16 cellular contexts compared by ENCODE assay signal in genomic region chr2:9895669-9896068, GRCh38. TPM values are rescaled to one million over a fixed set of nuclear protein-coding genes. Genes with fewer than 3 reads are reported as not detected.
DNase-seq lines count a peak whose midpoint lies in the region; ATAC-seq and TF ChIP-seq lines count a peak whose summit lies in the region.
"Had no signal": no experiment of that assay in that cellular context is flagged by ENCODE, and none has a peak within 500 bp of the region (broad histone marks: within the 10 kb centered on the region; RNA-seq: fewer than 3 reads in every experiment).

No MANE protein-coding gene starts in this region.

- H3F3A ChIP-seq in Loucy (ENCODE audit: low read depth): no peaks in the 10 kb centered on the region
- peaks cover 4% of the 10 kb centered on the region for H3F3A ChIP-seq in smooth muscle cell (ENCODE audit: low read depth)

- no peaks in the 10 kb centered on the region for H3K27me3 ChIP-seq in Loucy (ENCODE audit: insufficient read depth, low read length, poor library complexity, severe bottlenecking)
- no peaks in the 10 kb centered on the region for H3K27me3 ChIP-seq in ectodermal cell (ENCODE audit: control insufficient read depth, insufficient read depth, low read length, poor library complexity, severe bottlenecking)
- H3K27me3 ChIP-seq in right lobe of liver: no peaks in the 10 kb centered on the region
- H3K27me3 ChIP-seq in smooth muscle cell (ENCODE audit: low read depth): no peaks in the 10 kb centered on the region
- no peaks in the 10 kb centered on the region for H3K27me3 ChIP-seq in testis
- H3K27me3 ChIP-seq: upper lobe of left lung had no signal

- H3K4me1 ChIP-seq in Loucy (ENCODE audit: insufficient read depth, low read length, poor library complexity, severe bottlenecking): peaks cover 10% of the 10 kb centered on the region
- H3K4me1 ChIP-seq in ectodermal cell (ENCODE audit: control insufficient read depth, insufficient read depth, low read length): peaks cover 28% of the 10 kb centered on the region
- H3K4me1 ChIP-seq in right lobe of liver: peaks cover 0 to 5% (median 0%) of the 10 kb centered on the region in 4 donors
- H3K4me1 ChIP-seq in smooth muscle cell (ENCODE audit: low read depth): peaks cover 40% of the 10 kb centered on the region
- H3K4me1 ChIP-seq in testis: peaks cover 22% of the 10 kb centered on the region

- 84 to 87% methylated on average over 3 of the region's 3 CpGs for WGBS in ectodermal cell, 2 experiments
- 18% methylated on average over 3 of the region's 3 CpGs for WGBS in right lobe of liver (ENCODE audit: insufficient coverage, low coverage, low lambda C conversion rate, missing lambda C conversion rate)
- 81% methylated on average over 3 of the region's 3 CpGs for WGBS in smooth muscle cell (ENCODE audit: low lambda C conversion rate)
- WGBS in testis, 2 donors: 75 to 77% methylated on average over 3 of the region's 3 CpGs

- TF ChIP-seq POLR2A in right lobe of liver (IDR thresholded peaks at IDR 0.05) (no peak), testis (IDR thresholded peaks at IDR 0.05) (no peak)

- H3K27ac ChIP-seq in ectodermal cell (ENCODE audit: insufficient read depth, low read depth, low read length, poor library complexity, severe bottlenecking): peak overlapping the region; percentile 84
- peak overlapping the region in 1 of 3 donors; percentile 53 for H3K27ac ChIP-seq in right lobe of liver
- peak overlapping the region; percentile 73 for H3K27ac ChIP-seq in smooth muscle cell (ENCODE audit: low read depth)
- no peak overlapping the region for H3K27ac ChIP-seq in testis

- intact Hi-C loops in right lobe of liver (cut with DNase I) (no loop called here), testis (cut with DNase I; ENCODE audit: low total_unique reads) (no loop called here)

- no peak for TF ChIP-seq CTCF in Loucy (conservative IDR thresholded peaks at IDR 0.05; ENCODE audit: low read length)
- TF ChIP-seq CTCF in right lobe of liver (IDR thresholded peaks at IDR 0.05): no peak
- no peak for TF ChIP-seq CTCF in smooth muscle cell (IDR thresholded peaks at IDR 0.05; ENCODE audit: borderline replicate concordance, insufficient read depth, poor library complexity, severe bottlenecking)
- no peak for TF ChIP-seq CTCF in testis (IDR thresholded peaks at IDR 0.05)

- H3K9me3 ChIP-seq in Loucy (ENCODE audit: insufficient read depth, low read depth, low read length): no peaks in the 10 kb centered on the region
- H3K9me3 ChIP-seq in ectodermal cell (ENCODE audit: control insufficient read depth, low read length): no peaks in the 10 kb centered on the region
- H3K9me3 ChIP-seq in right lobe of liver: no peaks in the 10 kb centered on the region
- H3K9me3 ChIP-seq in smooth muscle cell (replicated peaks; ENCODE audit: low read depth): no peaks in the 10 kb centered on the region
- H3K9me3 ChIP-seq in testis: no peaks in the 10 kb centered on the region
- H3K9me3 ChIP-seq: HAP-1, upper lobe of left lung had no signal

- H3K9ac ChIP-seq in Loucy (ENCODE audit: low read depth, low read length, poor library complexity, severe bottlenecking) (no peak overlapping the region), smooth muscle cell (ENCODE audit: low read depth) (no peak overlapping the region)

- H3K4me3 ChIP-seq in Loucy (ENCODE audit: low read length, poor library complexity, severe bottlenecking) (no peak overlapping the region), ectodermal cell (ENCODE audit: insufficient read depth, low read depth, low read length) (no peak overlapping the region), right lobe of liver (no peak overlapping the region), smooth muscle cell (no peak overlapping the region), testis (no peak overlapping the region)
- H3K4me3 ChIP-seq: HAP-1, upper lobe of left lung had no signal

- DNase-seq in right lobe of liver (no peak), smooth muscle cell (lab: John Stamatoyannopoulos, UW; ENCODE audit: unreplicated experiment) (no peak), testis (no peak), GOT3 (lab: John Stamatoyannopoulos, UW) (no peak)
- DNase-seq: activated CD8-positive, alpha-beta T cell treated with anti-CD3 and anti-CD28 coated beads for 36 hours; DMS79 treated with DMSO at 0.1 percent for 48 hours; erythroblast; NCI-H146; NCI-H510A treated with DMSO at 0.1 percent for 48 hours; stimulated activated CD4-positive, alpha-beta T cell treated with anti-CD3 and anti-CD28 coated beads, Interleukin-4, amount 100 ng/mL, for 4 hours; upper lobe of left lung had no signal

- H3K9me2 ChIP-seq in Loucy (replicated peaks; ENCODE audit: low read depth, low read length): no peaks in the 10 kb centered on the region

- no peaks in the 10 kb centered on the region for H4K20me1 ChIP-seq in Loucy (ENCODE audit: insufficient read depth, low read length, poor library complexity, severe bottlenecking)
- no peaks in the 10 kb centered on the region for H4K20me1 ChIP-seq in smooth muscle cell (ENCODE audit: low read depth)

- H2AFZ ChIP-seq in Loucy (ENCODE audit: low read length): no peak overlapping the region
- H2AFZ ChIP-seq in smooth muscle cell (ENCODE audit: low read depth): no peak overlapping the region

- H3K4me2 ChIP-seq in Loucy (ENCODE audit: low read depth, low read length, poor library complexity, severe bottlenecking): peak overlapping the region; percentile 29
- H3K4me2 ChIP-seq in smooth muscle cell: peak overlapping the region; percentile 65

- peaks cover 4% of the 10 kb centered on the region; the same call in 1 of the 2 replicates for H3K36me3 ChIP-seq in Loucy (ENCODE audit: insufficient read depth, low read length)
- peaks cover 4% of the 10 kb centered on the region for H3K36me3 ChIP-seq in ectodermal cell (ENCODE audit: control insufficient read depth, insufficient read depth, low read length)
- H3K36me3 ChIP-seq in right lobe of liver: no peaks in the 10 kb centered on the region
- no peaks in the 10 kb centered on the region for H3K36me3 ChIP-seq in smooth muscle cell (ENCODE audit: low read depth)
- H3K36me3 ChIP-seq in testis (ENCODE audit: low read depth, missing control alignments): no peaks in the 10 kb centered on the region
- H3K36me3 ChIP-seq: HAP-1 had no signal

- peak; percentile 76 to 96 (median 90) for ATAC-seq in right lobe of liver
- ATAC-seq in GM18520 (IDR thresholded peaks at IDR 0.05; ENCODE audit: unreplicated experiment): no peak
- ATAC-seq in GM19035 (IDR thresholded peaks at IDR 0.05; ENCODE audit: unreplicated experiment): no peak
- ATAC-seq: activated CD8-positive, alpha-beta T cell treated with anti-CD3 and anti-CD28 coated beads for 36 hours had no signal

- H3K79me2 ChIP-seq in Loucy (ENCODE audit: insufficient read depth, low read length): no peaks in the 10 kb centered on the region
- H3K79me2 ChIP-seq in smooth muscle cell (ENCODE audit: low read depth): no peaks in the 10 kb centered on the region

RNA-seq across cellular contexts. Expression of gene TAF1B, which starts 52.4 kb away (rescaled TPM):
- 34.0 TPM for polyA plus RNA-seq in ectodermal cell (2013, experiment 1 of 4)
- 38.9 TPM for polyA plus RNA-seq in ectodermal cell (2013, experiment 2 of 4)
- polyA plus RNA-seq in ectodermal cell (2013, experiment 3 of 4): 33.2 TPM
- polyA plus RNA-seq in ectodermal cell (2013, experiment 4 of 4): 36.1 TPM
- total RNA-seq in right lobe of liver (1 to 10 TPM; 4.8 to 8.1 (median 6.6) TPM), smooth muscle cell (11.2 and 41.9 TPM in 2 replicates), testis (10 to 100 TPM; 22.0 TPM)
- polyA plus RNA-seq in smooth muscle cell (4.5 and 8.5 TPM in 2 replicates), testis (ENCODE audit: insufficient read depth, low read depth, low replicate concordance) (13.3 TPM)

RNA-seq across cellular contexts. Expression of gene GRHL1, which starts 55.8 kb away (rescaled TPM):
- 5.3 TPM for polyA plus RNA-seq in ectodermal cell (2013, experiment 1 of 4)
- 6.2 TPM for polyA plus RNA-seq in ectodermal cell (2013, experiment 2 of 4)
- 5.4 TPM for polyA plus RNA-seq in ectodermal cell (2013, experiment 3 of 4)
- polyA plus RNA-seq in ectodermal cell (2013, experiment 4 of 4): 5.8 TPM
- total RNA-seq in right lobe of liver (10 to 100 TPM in 1 of 6 experiments, 1 to 10 TPM in 5; 3.5 to 11.2 (median 6.2) TPM), smooth muscle cell (21.4 and 26.8 TPM in 2 replicates), testis (1 to 10 TPM; 8.0 to 8.3 TPM)
- polyA plus RNA-seq in smooth muscle cell (2.0 and 7.9 TPM in 2 replicates), testis (ENCODE audit: insufficient read depth, low read depth, low replicate concordance) (4.6 TPM)

Comparison
In these comparisons a context has a peak if more than half of its experiments do, and no peak if none do; other contexts are left out.
1. H3K27ac ChIP-seq: peak in ectodermal cell (single experiment) and smooth muscle cell (single experiment); none in testis (0 of 2).
2. ATAC-seq: peak in right lobe of liver (4 of 4); none in GM18520 (single experiment) and GM19035 (single experiment).